In genomic region chr2:230814616-230815015, GRCh38 we compare ENCODE assay signal across 8 cellular contexts. TPM values are rescaled to one million over a fixed set of nuclear protein-coding genes. Genes with fewer than 3 reads are reported as not detected.
DNase-seq lines count a peak whose midpoint lies in the region; ATAC-seq lines count a peak whose summit lies in the region.

No MANE protein-coding gene starts in this region.

- H3K4me2 ChIP-seq in mesendoderm (ENCODE audit: low read length): no peak overlapping the region

- no peaks in the 10 kb centered on the region for H3K27me3 ChIP-seq in mesendoderm (ENCODE audit: insufficient read depth, low read length, poor library complexity)

- no peak overlapping the region for H4K8ac ChIP-seq in mesendoderm (ENCODE audit: low read depth, low read length)

- H3K4me1 ChIP-seq in mesendoderm (ENCODE audit: control insufficient read depth, low read depth, low read length): no peaks in the 10 kb centered on the region

- no peak overlapping the region for H3K27ac ChIP-seq in mesendoderm (ENCODE audit: low read depth, low read length)

- no peak overlapping the region for H3K4ac ChIP-seq in mesendoderm (ENCODE audit: low read depth, low read length)

- DNase-seq in EL (peak; percentile 26), HuH-7 (ENCODE audit: low spot score) (peak; percentile 40), amniotic epithelial cell (ENCODE audit: low read depth) (peak; percentile 47), mesendoderm (peak; percentile 37), NCI-H1105 (lab: John Stamatoyannopoulos, UW) (no peak), NCI-H69 (lab: John Stamatoyannopoulos, UW) (no peak), NCI-H2029 treated with DMSO at 0.1 percent for 48 hours (lab: John Stamatoyannopoulos, UW) (no peak)

- no peak overlapping the region for H2BK5ac ChIP-seq in mesendoderm (ENCODE audit: low read length)

- no peak overlapping the region for H3K23ac ChIP-seq in mesendoderm (ENCODE audit: low read length)

- H3K9ac ChIP-seq in mesendoderm (ENCODE audit: low read length): no peak overlapping the region

- H3K36me3 ChIP-seq in mesendoderm (ENCODE audit: control insufficient read depth, insufficient read depth, low read length): peaks cover 5% of the 10 kb centered on the region

- no peak overlapping the region for H2BK15ac ChIP-seq in mesendoderm (replicated peaks; ENCODE audit: low read depth)

- no peaks in the 10 kb centered on the region for H3K79me1 ChIP-seq in mesendoderm (ENCODE audit: low read length)

- ATAC-seq in HG03139 (IDR thresholded peaks at IDR 0.05; ENCODE audit: unreplicated experiment): no peak

- no peak overlapping the region for H4K5ac ChIP-seq in mesendoderm (ENCODE audit: low read length)

- WGBS in mesendoderm (ENCODE audit: extremely low coverage, insufficient coverage, low lambda C conversion rate): no CpG with 5 or more reads among the region's 2 CpGs

- H2AK5ac ChIP-seq in mesendoderm (ENCODE audit: low read length): no peak overlapping the region

- no peaks in the 10 kb centered on the region for H3K79me2 ChIP-seq in mesendoderm (ENCODE audit: control insufficient read depth, insufficient read depth, low read length)

- H3K4me3 ChIP-seq in mesendoderm (ENCODE audit: low read length): no peak overlapping the region

- H2BK120ac ChIP-seq in mesendoderm (ENCODE audit: low read depth, low read length): no peak overlapping the region

- H3K18ac ChIP-seq in mesendoderm (ENCODE audit: low read length): no peak overlapping the region

- H3K56ac ChIP-seq in mesendoderm (ENCODE audit: low read length): no peak overlapping the region

RNA-seq across cellular contexts. Expression of gene ITM2C, which starts 50.1 kb away (rescaled TPM):
- polyA plus RNA-seq in mesendoderm (2013, experiment 1 of 2): 368 TPM
- 373 TPM for polyA plus RNA-seq in mesendoderm (2013, experiment 2 of 2)

Comparison
In these comparisons a context has a peak if more than half of its experiments do, and no peak if none do; other contexts are left out.
1. DNase-seq: peak in EL (single experiment), HuH-7 (single experiment), amniotic epithelial cell (single experiment) and mesendoderm (single experiment); none in NCI-H1105 (single experiment), NCI-H69 (single experiment) and NCI-H2029 treated with DMSO at 0.1 percent for 48 hours (single experiment).